In the genomic region with DNA sequence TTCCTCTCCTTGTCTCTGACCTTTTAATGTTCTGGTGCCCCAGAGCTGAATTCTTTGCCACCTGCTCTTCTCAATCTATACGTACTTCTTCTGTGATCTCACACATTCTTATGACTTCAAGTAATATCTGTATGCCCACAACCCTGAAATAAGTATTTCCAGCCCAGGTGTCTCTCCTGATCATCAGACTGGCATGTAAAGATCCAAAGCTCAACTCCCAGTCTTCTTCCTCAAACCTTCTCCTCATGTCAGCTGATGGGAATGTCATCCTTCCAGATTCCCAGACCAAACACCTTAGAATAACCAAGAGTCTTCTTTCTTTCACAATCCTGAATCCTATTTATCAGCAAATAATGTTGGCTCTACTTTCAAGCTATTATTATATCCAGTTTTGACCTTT, we compare ENCODE assay signal across 9 cellular contexts. TPM values are rescaled to one million over a fixed set of nuclear protein-coding genes. Genes with fewer than 3 reads are reported as not detected.
"Had no signal": no experiment of that assay in that cellular context is flagged by ENCODE, and none has a peak within 500 bp of the region (broad histone marks: within the 10 kb centered on the region; RNA-seq: fewer than 3 reads in every experiment).

No MANE protein-coding gene starts in this region.

- H3K36me3 Mint-ChIP-seq: IgD-negative memory B cell had no signal

- H3K4me2 ChIP-seq: KMS-11 had no signal

- H3K4me3 Mint-ChIP-seq: IgD-negative memory B cell had no signal

- FAIRE-seq: HepG2, HTR-8/SVneo had no signal

- H3K27ac Mint-ChIP-seq: IgD-negative memory B cell had no signal

- H3K9ac ChIP-seq: KMS-11 had no signal

- ATAC-seq: HepG2 had no signal

- DNase-seq: IMR-90, KBM-7, KG1 had no signal

- H3K27ac ChIP-seq: KMS-11 had no signal

RNA-seq across cellular contexts. Expression of a gene that starts 9.3 kb away (rescaled TPM):
- total RNA-seq: HepG2, HT-29, HT1080, IMR-90 had no signal
- polyA plus RNA-seq: HepG2, IgD-negative memory B cell, IMR-90 had no signal

RNA-seq across cellular contexts. Expression of a gene that starts 22.7 kb away (rescaled TPM):
- total RNA-seq: HepG2, HT-29, HT1080, IMR-90 had no signal
- polyA plus RNA-seq: HepG2, IgD-negative memory B cell, IMR-90 had no signal

RNA-seq across cellular contexts. Expression of a gene that starts 25.6 kb away (rescaled TPM):
- total RNA-seq: HepG2, HT-29, HT1080, IMR-90 had no signal
- polyA plus RNA-seq: HepG2, IgD-negative memory B cell, IMR-90 had no signal

RNA-seq across cellular contexts. Expression of a gene that starts 48.8 kb away (rescaled TPM):
- total RNA-seq: HepG2, HT-29, HT1080, IMR-90 had no signal
- polyA plus RNA-seq: HepG2, IgD-negative memory B cell, IMR-90 had no signal
